13 cellular contexts compared by ENCODE assay signal in genomic region chr16:4090476-4090875, GRCh38. TPM values are rescaled to one million over a fixed set of nuclear protein-coding genes. Genes with fewer than 3 reads are reported as not detected.
DNase-seq lines count a peak whose midpoint lies in the region; ATAC-seq and TF ChIP-seq lines count a peak whose summit lies in the region.
"Had no signal": no experiment of that assay in that cellular context is flagged by ENCODE, and none has a peak within 500 bp of the region (broad histone marks: within the 10 kb centered on the region; RNA-seq: fewer than 3 reads in every experiment).

No MANE protein-coding gene starts in this region.

- no peak for TF ChIP-seq POLR2A in testis (IDR thresholded peaks at IDR 0.05)

- H3K4me3 ChIP-seq in fibroblast of the aortic adventitia (ENCODE audit: low read depth, low read length) (no peak overlapping the region), testis (no peak overlapping the region)

- no peaks in the 10 kb centered on the region for H3K9me3 Mint-ChIP-seq in WTC11
- H3K9me3 Mint-ChIP-seq: activated CD4-positive, alpha-beta memory T cell treated with anti-CD3 and anti-CD28 coated beads, Interleukin-2, amount 10 ng/mL, durations not matched to agents 7 days and 5 days; activated naive CD4-positive, alpha-beta T cell treated with anti-CD3 and anti-CD28 coated beads, Interleukin-2, amount 50 U/mL, for 72 hours; stimulated activated naive CD8-positive, alpha-beta T cell treated with anti-CD3 and anti-CD28 coated beads, Interleukin-15, amount 100 ng/mL, for 72 hours; T-cell had no signal

- H3K36me3 Mint-ChIP-seq in WTC11 = no peaks in the 10 kb centered on the region
- H3K36me3 Mint-ChIP-seq: activated naive CD4-positive, alpha-beta T cell treated with anti-CD3 and anti-CD28 coated beads, Interleukin-2, amount 50 U/mL, for 72 hours; T-cell had no signal

- intact Hi-C loops in testis (cut with DNase I; ENCODE audit: low total_unique reads) = no loop called here

- H3K4me1 ChIP-seq in testis = peaks cover 36% of the 10 kb centered on the region

- H3K9me3 ChIP-seq in testis = no peaks in the 10 kb centered on the region

- POLR2A ChIA-PET in WTC11 (lab: Charles Lee) = no interaction called here

- no peaks in the 10 kb centered on the region for H3K36me3 ChIP-seq in testis (ENCODE audit: low read depth, missing control alignments)

- CTCF ChIA-PET in WTC11 (lab: Charles Lee) = interaction anchor here (0.6 to 1.1 kb wide), 3 partner anchors 107 to 1390 kb away, joined by 3 to 4 read pairs (median 3); no protein-coding TSS in a partner anchor

- no peak overlapping the region for H3K4me3 Mint-ChIP-seq in WTC11
- H3K4me3 Mint-ChIP-seq: activated CD4-positive, alpha-beta memory T cell treated with anti-CD3 and anti-CD28 coated beads, Interleukin-2, amount 10 ng/mL, durations not matched to agents 7 days and 5 days; stimulated activated naive CD8-positive, alpha-beta T cell treated with anti-CD3 and anti-CD28 coated beads, Interleukin-15, amount 100 ng/mL, for 72 hours; T-cell had no signal

- peak overlapping the region in 1 of 2 donors; percentile 31 for H3K27ac ChIP-seq in testis

- 20 to 38% methylated on average over 10 of the region's 10 CpGs for WGBS in testis, 2 donors

- TF ChIP-seq CTCF in WTC11 (IDR thresholded peaks at IDR 0.05) (no peak), fibroblast of the aortic adventitia (IDR thresholded peaks at IDR 0.05; ENCODE audit: insufficient read depth, low read length) (no peak), testis (IDR thresholded peaks at IDR 0.05) (no peak)

- no peaks in the 10 kb centered on the region for H3K27me3 ChIP-seq in testis

- DNase-seq in WTC11 (ENCODE audit: low spot score) (no peak), fibroblast of the aortic adventitia (ENCODE audit: low read depth) (peak; percentile 31), midbrain (lab: John Stamatoyannopoulos, UW) (peak; percentile 18), testis (peak; percentile 65), kidney glomerular epithelial cell (lab: John Stamatoyannopoulos, UW) (no peak), inferior parietal cortex (ENCODE audit: extremely low spot score) (no peak), NCI-H2029 treated with DMSO at 0.1 percent for 48 hours (lab: John Stamatoyannopoulos, UW) (no peak)
- DNase-seq: activated CD4-positive, alpha-beta memory T cell treated with anti-CD3 and anti-CD28 coated beads, Interleukin-2, amount 10 ng/mL, durations not matched to agents 7 days and 5 days; erythroblast; NCI-H187 treated with DMSO at 0.1 percent for 48 hours; stimulated activated naive CD8-positive, alpha-beta T cell treated with anti-CD3 and anti-CD28 coated beads, Interleukin-15, amount 100 ng/mL, for 72 hours; T-cell had no signal

- 0 out of 2 replicates have a peak overlapping the region, but pooled peaks have one; percentile 38 for H3K27ac Mint-ChIP-seq in WTC11
- H3K27ac Mint-ChIP-seq: activated CD4-positive, alpha-beta memory T cell treated with anti-CD3 and anti-CD28 coated beads, Interleukin-2, amount 10 ng/mL, durations not matched to agents 7 days and 5 days; activated naive CD4-positive, alpha-beta T cell treated with anti-CD3 and anti-CD28 coated beads, Interleukin-2, amount 50 U/mL, for 72 hours; stimulated activated naive CD8-positive, alpha-beta T cell treated with anti-CD3 and anti-CD28 coated beads, Interleukin-15, amount 100 ng/mL, for 72 hours; T-cell had no signal

- H3K4me1 Mint-ChIP-seq in WTC11 = peaks cover 22% of the 10 kb centered on the region

- H3K27me3 Mint-ChIP-seq in WTC11 (ENCODE audit: low read depth) = no peaks in the 10 kb centered on the region
- H3K27me3 Mint-ChIP-seq: activated CD4-positive, alpha-beta memory T cell treated with anti-CD3 and anti-CD28 coated beads, Interleukin-2, amount 10 ng/mL, durations not matched to agents 7 days and 5 days; T-cell had no signal

- no peak for ATAC-seq in WTC11
- ATAC-seq: activated naive CD4-positive, alpha-beta T cell treated with anti-CD3 and anti-CD28 coated beads, Interleukin-2, amount 50 U/mL, for 72 hours; stimulated activated naive CD8-positive, alpha-beta T cell treated with anti-CD3 and anti-CD28 coated beads, Interleukin-15, amount 100 ng/mL, for 72 hours; T-cell had no signal

TF ChIP-seq in WTC11, 78 proteins besides CTCF, POLR2A, EP300 and RAD21:
- no peak for TF ChIP-seq FOXP1 (CRISPR knock-in tag; IDR thresholded peaks at IDR 0.05; ENCODE audit: borderline replicate concordance)
- no peak for TF ChIP-seq USF2 (CRISPR knock-in tag; IDR thresholded peaks at IDR 0.05)
- TF ChIP-seq ZNF263 (CRISPR knock-in tag; IDR thresholded peaks at IDR 0.05; ENCODE audit: low read depth) = no peak
- TF ChIP-seq IRF2 (CRISPR knock-in tag; IDR thresholded peaks at IDR 0.05; ENCODE audit: borderline replicate concordance, low read depth) = no peak
- no peak for TF ChIP-seq ZBTB21 (CRISPR knock-in tag; IDR thresholded peaks at IDR 0.05; ENCODE audit: borderline replicate concordance)
- no peak for TF ChIP-seq ZNF317 (CRISPR knock-in tag; IDR thresholded peaks at IDR 0.05; ENCODE audit: borderline replicate concordance, low read depth)
- TF ChIP-seq ZNF416 (CRISPR knock-in tag; IDR thresholded peaks at IDR 0.05) = no peak
- no peak for TF ChIP-seq GTF2I (CRISPR knock-in tag; conservative IDR thresholded peaks at IDR 0.05)
- no peak for TF ChIP-seq ZNF396 (CRISPR knock-in tag; IDR thresholded peaks at IDR 0.05; ENCODE audit: borderline replicate concordance)
- TF ChIP-seq RORB (CRISPR knock-in tag; IDR thresholded peaks at IDR 0.05) = no peak
- TF ChIP-seq MYBL2 (CRISPR knock-in tag; IDR thresholded peaks at IDR 0.05) = no peak
- no peak for TF ChIP-seq PRRX2 (CRISPR knock-in tag; IDR thresholded peaks at IDR 0.05)
- TF ChIP-seq SMAD4 (CRISPR knock-in tag; IDR thresholded peaks at IDR 0.05) = no peak
- no peak for TF ChIP-seq TCF7 (CRISPR knock-in tag; IDR thresholded peaks at IDR 0.05; ENCODE audit: low read depth)
- no peak for TF ChIP-seq CREM (CRISPR knock-in tag; IDR thresholded peaks at IDR 0.05)
- TF ChIP-seq HMGXB4 (CRISPR knock-in tag; IDR thresholded peaks at IDR 0.05) = no peak
- no peak for TF ChIP-seq MXD4 (CRISPR knock-in tag; IDR thresholded peaks at IDR 0.05; ENCODE audit: borderline replicate concordance)
TF ChIP-seq in WTC11: peak in this region for 0.

RNA-seq across cellular contexts. Expression of gene ADCY9, which starts 25.8 kb away (rescaled TPM):
- 9.5 to 11.5 TPM (median 10.0 TPM) in 3 replicates for total RNA-seq in WTC11 (2021)
- total RNA-seq in fibroblast of the aortic adventitia (ENCODE audit: low replicate concordance) = 11.2 and 23.6 TPM in 2 replicates
- total RNA-seq in testis = 10 to 100 TPM; 52.8 to 77.2 TPM
- 19.0 TPM for polyA plus RNA-seq in testis (ENCODE audit: insufficient read depth, low read depth, low replicate concordance)

Comparison
In these comparisons a context has a peak if more than half of its experiments do, and no peak if none do; other contexts are left out.
1. DNase-seq: peak in fibroblast of the aortic adventitia (single experiment), midbrain (single experiment) and testis (single experiment); none in WTC11 (single experiment), kidney glomerular epithelial cell (single experiment), inferior parietal cortex (single experiment) and NCI-H2029 treated with DMSO at 0.1 percent for 48 hours (single experiment).